18 cellular contexts compared by ENCODE assay signal in the genomic region with DNA sequence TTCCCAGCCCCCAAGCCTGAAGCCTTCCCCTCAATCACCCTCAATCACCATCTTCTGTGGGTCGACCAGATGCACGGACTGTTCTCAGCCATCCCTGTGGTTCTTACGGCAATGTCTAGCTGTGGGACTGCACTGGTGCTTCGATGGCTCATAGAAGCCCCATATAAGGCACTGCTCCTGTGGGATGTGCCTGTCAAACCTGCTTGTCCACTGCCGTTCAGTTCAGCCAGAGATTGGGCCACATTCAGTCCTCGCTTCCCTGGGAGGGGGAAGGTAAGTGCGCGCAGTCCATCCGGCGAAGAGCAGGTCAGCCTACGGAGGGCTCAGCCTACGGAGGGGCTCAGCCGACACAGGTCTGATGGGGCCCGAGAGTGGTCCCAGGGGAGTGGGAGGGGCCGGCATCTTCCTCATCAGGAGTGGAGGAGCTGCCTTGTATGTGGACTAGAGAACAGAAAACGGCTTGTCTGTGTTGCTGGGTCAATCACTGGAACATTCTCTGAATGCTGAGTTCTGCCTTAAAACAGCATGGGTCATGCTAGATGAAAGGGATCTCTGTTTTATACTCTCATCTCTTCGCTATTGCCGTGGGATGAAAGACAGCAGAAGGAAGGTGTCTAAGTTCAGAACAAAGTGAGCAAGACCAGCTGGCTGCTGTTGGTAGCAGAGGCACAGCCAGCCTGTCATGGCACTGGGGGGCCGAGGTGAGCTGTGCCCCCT. TPM values are rescaled to one million over a fixed set of nuclear protein-coding genes. Genes with fewer than 3 reads are reported as not detected.
A peak's percentile ranks its signal among the peaks of the same experiment; 100 is the strongest.
DNase-seq lines count a peak whose midpoint lies in the region; ATAC-seq and TF ChIP-seq lines count a peak whose summit lies in the region.
"Had no signal": no experiment of that assay in that cellular context is flagged by ENCODE, and none has a peak within 500 bp of the region (broad histone marks: within the 10 kb centered on the region; RNA-seq: fewer than 3 reads in every experiment).

A gene (plus strand): TSS at position 247 of the 717 bp plus-strand sequence. CDS start 11,409 bp downstream, outside the sequence.

- WGBS in body of pancreas, 2 donors, result 37 to 44% methylated on average over 10 to 19 of the region's 19 CpGs
- 54 to 57% methylated on average over 19 of the region's 19 CpGs for WGBS in lower leg skin, 2 donors
- 55% methylated on average over 19 of the region's 19 CpGs for WGBS in suprapubic skin

- no peak within 1 kb of the TSS for H3K4me3 ChIP-seq in body of pancreas
- no peak within 1 kb of the TSS for H3K4me3 ChIP-seq in lower leg skin (ENCODE audit: low read depth, poor library complexity, severe bottlenecking)
- H3K4me3 ChIP-seq in suprapubic skin, result peak within 1 kb of the TSS; percentile 31
- H3K4me3 ChIP-seq: dorsolateral prefrontal cortex, gastrocnemius medialis, GM23248, right lobe of liver had no signal

- no peaks in the 10 kb centered on the region for H3K9me3 Mint-ChIP-seq in immature natural killer cell
- H3K9me3 Mint-ChIP-seq: activated CD4-positive, alpha-beta memory T cell treated with anti-CD3 and anti-CD28 coated beads for 36 hours; naive thymus-derived CD4-positive, alpha-beta T cell had no signal

- no peaks in the 10 kb centered on the region for H3K36me3 Mint-ChIP-seq in immature natural killer cell
- H3K36me3 Mint-ChIP-seq: activated CD4-positive, alpha-beta memory T cell treated with anti-CD3 and anti-CD28 coated beads for 36 hours; stimulated activated naive B cell treated with anti-CD40 and anti-IgM and Interleukin-4, amounts not matched to agents 10 μg/mL and 1 μg/mL and 100 μg/mL, for 72 hours had no signal

- H3K4me1 Mint-ChIP-seq in immature natural killer cell, result no peaks in the 10 kb centered on the region
- H3K4me1 Mint-ChIP-seq: stimulated activated naive B cell treated with anti-CD40 and anti-IgM and Interleukin-4, amounts not matched to agents 10 μg/mL and 1 μg/mL and 100 μg/mL, for 72 hours had no signal

- peak; percentile 63 for ATAC-seq in body of pancreas
- ATAC-seq in GM19467 (IDR thresholded peaks at IDR 0.05; ENCODE audit: unreplicated experiment), result no peak
- ATAC-seq: gastrocnemius medialis; naive thymus-derived CD4-positive, alpha-beta T cell; stimulated activated naive B cell treated with anti-CD40 and anti-IgM and Interleukin-4, amounts not matched to agents 10 μg/mL and 1 μg/mL and 100 μg/mL, for 72 hours had no signal

- H3K27me3 ChIP-seq in body of pancreas (no peaks in the 10 kb centered on the region), suprapubic skin (no peaks in the 10 kb centered on the region)
- H3K27me3 ChIP-seq: dorsolateral prefrontal cortex, gastrocnemius medialis, right lobe of liver had no signal

- H3K27me3 Mint-ChIP-seq in immature natural killer cell (ENCODE audit: low read depth in 3 of 3), result peaks cover 0 to 1% (median 0%) of the 10 kb centered on the region in 3 donors

- H3K27ac ChIP-seq in body of pancreas (no peak within 1 kb of the TSS), suprapubic skin (peak within 1 kb of the TSS; percentile 16)
- H3K27ac ChIP-seq: gastrocnemius medialis, GM23248, right lobe of liver had no signal

- no peaks in the 10 kb centered on the region for H3K36me3 ChIP-seq in body of pancreas (replicated peaks in 1 of 2; ENCODE audit: insufficient read depth in 1 of 2, low read depth in 2 of 2)
- H3K36me3 ChIP-seq in suprapubic skin, result no peaks in the 10 kb centered on the region
- H3K36me3 ChIP-seq: gastrocnemius medialis, right lobe of liver had no signal

- TF ChIP-seq CTCF in body of pancreas (IDR thresholded peaks at IDR 0.05) (no peak), lower leg skin (IDR thresholded peaks at IDR 0.05) (no peak), suprapubic skin (IDR thresholded peaks at IDR 0.05) (no peak)

- DNase-seq in body of pancreas, result peak in 3 of 4 donors; percentile 24 to 40 (median 27)
- no peak for DNase-seq in lower leg skin (ENCODE audit: low spot score in 2 of 2)
- no peak for DNase-seq in suprapubic skin (ENCODE audit: low spot score in 2 of 2)
- no peak for DNase-seq in stimulated activated CD4-positive, alpha-beta T cell treated with anti-CD3 and anti-CD28 coated beads, Interleukin-1b, Interleukin-23, amount 100 ng/mL, for 48 hours
- DNase-seq in stimulated activated CD4-positive, alpha-beta T cell treated with anti-CD3 and anti-CD28 coated beads, Interleukin-12 subunit alpha, Interleukin-12 subunit beta, amount 100 ng/mL, for 4 hours, result no peak
- DNase-seq in immature natural killer cell, result no peak
- DNase-seq: activated CD4-positive, alpha-beta memory T cell treated with anti-CD3 and anti-CD28 coated beads for 36 hours; dorsolateral prefrontal cortex; gastrocnemius medialis; GM23248; naive thymus-derived CD4-positive, alpha-beta T cell; NCI-H1694; right lobe of liver; SHP77 treated with DMSO at 0.1 percent for 48 hours; stimulated activated naive B cell treated with anti-CD40 and anti-IgM and Interleukin-4, amounts not matched to agents 10 μg/mL and 1 μg/mL and 100 μg/mL, for 72 hours had no signal

- no peak within 1 kb of the TSS for H3K4me3 Mint-ChIP-seq in immature natural killer cell
- H3K4me3 Mint-ChIP-seq: activated CD4-positive, alpha-beta memory T cell treated with anti-CD3 and anti-CD28 coated beads for 36 hours; naive thymus-derived CD4-positive, alpha-beta T cell; stimulated activated naive B cell treated with anti-CD40 and anti-IgM and Interleukin-4, amounts not matched to agents 10 μg/mL and 1 μg/mL and 100 μg/mL, for 72 hours had no signal

- H3K4me1 ChIP-seq in body of pancreas (peaks cover 4% of the 10 kb centered on the region), suprapubic skin (peaks cover 12% of the 10 kb centered on the region)
- H3K4me1 ChIP-seq: gastrocnemius medialis, right lobe of liver had no signal

- intact Hi-C loops in body of pancreas (cut with DNase I) (no loop called here), lower leg skin (cut with DNase I; ENCODE audit: low total_unique reads) (no loop called here)

- H3K27ac Mint-ChIP-seq in immature natural killer cell, result no peak within 1 kb of the TSS
- H3K27ac Mint-ChIP-seq: activated CD4-positive, alpha-beta memory T cell treated with anti-CD3 and anti-CD28 coated beads for 36 hours; stimulated activated naive B cell treated with anti-CD40 and anti-IgM and Interleukin-4, amounts not matched to agents 10 μg/mL and 1 μg/mL and 100 μg/mL, for 72 hours had no signal

- no peak for TF ChIP-seq POLR2A in body of pancreas (IDR thresholded peaks at IDR 0.05)
- no peak for TF ChIP-seq POLR2A in lower leg skin (IDR thresholded peaks at IDR 0.05)
- TF ChIP-seq POLR2A in suprapubic skin (IDR thresholded peaks at IDR 0.05), result no peak

- TF ChIP-seq EP300 in Ishikawa (IDR thresholded peaks at IDR 0.05; ENCODE audit: borderline replicate concordance) (peak; percentile 73), suprapubic skin (IDR thresholded peaks at IDR 0.05) (no peak)

- peak; percentile 25; the same call in 1 of the 2 replicates for TF ChIP-seq RAD21 in Ishikawa (IDR thresholded peaks at IDR 0.05; ENCODE audit: low read depth)

- H3K9me3 ChIP-seq in body of pancreas, result no peaks in the 10 kb centered on the region
- no peaks in the 10 kb centered on the region for H3K9me3 ChIP-seq in suprapubic skin
- H3K9me3 ChIP-seq: gastrocnemius medialis, right lobe of liver had no signal

TF ChIP-seq in Ishikawa, 13 proteins besides CTCF, POLR2A, EP300 and RAD21:
- TF ChIP-seq FOXM1 (IDR thresholded peaks at IDR 0.05; ENCODE audit: borderline replicate concordance, low read depth), result no peak
- peak; percentile 53; the same call in 1 of the 2 replicates for TF ChIP-seq TEAD4 (IDR thresholded peaks at IDR 0.05)
- TF ChIP-seq, protein P1, sequence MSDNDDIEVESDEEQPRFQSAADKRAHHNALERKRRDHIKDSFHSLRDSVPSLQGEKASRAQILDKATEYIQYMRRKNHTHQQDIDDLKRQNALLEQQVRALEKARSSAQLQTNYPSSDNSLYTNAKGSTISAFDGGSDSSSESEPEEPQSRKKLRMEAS (IDR thresholded peaks at IDR 0.05), result peak; percentile 93
- TF ChIP-seq YY1 (IDR thresholded peaks at IDR 0.05; ENCODE audit: low read depth), result peak; percentile 61; the same call in 1 of the 2 replicates
- peak; percentile 66; the same call in 1 of the 2 replicates for TF ChIP-seq TCF12 (IDR thresholded peaks at IDR 0.05; ENCODE audit: low read depth)
- TF ChIP-seq NFIC (IDR thresholded peaks at IDR 0.05), result no peak; the same call in 1 of the 2 replicates
- TF ChIP-seq CEBPB (IDR thresholded peaks at IDR 0.05), result peak; percentile 40; the same call in 1 of the 2 replicates
- peak; percentile 33; the same call in 1 of the 2 replicates for TF ChIP-seq TAF1 (IDR thresholded peaks at IDR 0.05; ENCODE audit: low read depth)

RNA-seq across cellular contexts. Expression of the gene that starts here (rescaled TPM):
- not detected for total RNA-seq in body of pancreas
- total RNA-seq in lower leg skin, result 10 to 100 TPM; 52.3 to 73.2 (median 57.5) TPM
- total RNA-seq in suprapubic skin, result 10 to 100 TPM; 32.1 to 92.5 (median 45.3) TPM
- polyA plus RNA-seq in immature natural killer cell, result not detected
- total RNA-seq: activated CD4-positive, alpha-beta memory T cell treated with anti-CD3 and anti-CD28 coated beads for 36 hours; gastrocnemius medialis; GM23248; LHCN-M2 had no signal
- polyA plus RNA-seq: naive thymus-derived CD4-positive, alpha-beta T cell had no signal

Comparison
In these comparisons a context has a peak if more than half of its experiments do, and no peak if none do; other contexts are left out.
1. RNA of the gene that starts here (total RNA-seq): 52.3 to 73.2 TPM in lower leg skin and 32.1 to 92.5 TPM in suprapubic skin; not detected in body of pancreas; every median in the first group is over 10 times any median in the second.
2. Peak in DNase-seq and ATAC-seq in body of pancreas; RNA of the gene not detected or under 1 TPM.